ENCODE assay signal across 8 cellular contexts in the genomic region with DNA sequence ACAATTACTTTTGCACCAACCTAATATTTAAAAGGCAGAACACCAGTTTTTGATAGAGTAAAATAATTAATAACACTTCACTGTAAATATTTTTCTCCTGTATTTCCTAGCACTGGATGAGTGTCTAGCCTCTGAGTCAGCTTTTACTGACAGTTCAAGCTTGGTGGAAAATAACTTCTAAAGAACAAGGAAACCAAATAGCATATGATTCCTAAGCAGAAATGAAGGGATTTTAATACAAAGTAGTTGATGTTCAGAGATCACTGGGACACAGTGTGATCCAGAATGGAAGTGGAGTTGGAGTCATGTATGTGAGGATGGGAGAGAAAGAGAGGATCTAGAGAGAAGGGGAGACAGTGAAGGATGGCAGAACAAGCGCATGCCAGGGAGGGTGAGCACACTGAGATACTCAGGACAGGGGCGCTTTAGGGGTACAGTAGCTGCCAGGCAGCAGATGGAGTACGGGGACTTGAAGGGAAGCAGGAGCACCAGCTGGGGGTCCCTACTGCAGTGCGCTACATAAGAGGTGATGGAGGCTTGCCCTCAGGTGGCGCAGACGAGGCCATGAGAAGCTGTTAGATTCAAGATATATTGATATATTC.
DNase-seq lines count a peak whose midpoint lies in the region; ATAC-seq, FAIRE-seq and TF ChIP-seq lines count a peak whose summit lies in the region.

No MANE protein-coding gene starts in this region.

- H3K36me3 ChIP-seq in RWPE2 (ENCODE audit: low read depth): no peaks in the 10 kb centered on the region

- ATAC-seq in GM21737 (IDR thresholded peaks at IDR 0.05; ENCODE audit: unreplicated experiment) (peak; percentile 22), RWPE2 (ENCODE audit: low read depth) (no peak)

- TF ChIP-seq POLR2A in GM12892 (IDR thresholded peaks at IDR 0.05; ENCODE audit: low read depth, low read length): no peak

- H3K27ac ChIP-seq in RWPE2 (ENCODE audit: poor library complexity, severe bottlenecking): peak overlapping the region; percentile 30

- H3K4me1 ChIP-seq in RWPE2 (ENCODE audit: insufficient read depth, poor library complexity, severe bottlenecking): peaks cover 16% of the 10 kb centered on the region

- H3K27me3 ChIP-seq in RWPE2 (ENCODE audit: insufficient read depth, poor library complexity, severe bottlenecking): no peaks in the 10 kb centered on the region

- no peak for TF ChIP-seq CTCF in RWPE2 (IDR thresholded peaks at IDR 0.05; ENCODE audit: poor library complexity, severe bottlenecking)

- H3K9me3 ChIP-seq in RWPE2 (ENCODE audit: severe bottlenecking): no peaks in the 10 kb centered on the region

- H3K4me3 ChIP-seq in RWPE2 (ENCODE audit: severe bottlenecking): no peak overlapping the region

- DNase-seq in GM03348 (ENCODE audit: low spot score) (peak; percentile 54), RWPE2 (ENCODE audit: low spot score) (no peak), kidney tubule cell (ENCODE audit: low spot score) (peak; percentile 74), NCI-H82 (lab: John Stamatoyannopoulos, UW) (no peak), epidermal melanocyte (ENCODE audit: insufficient read length, low spot score) (no peak), T1000 (lab: John Stamatoyannopoulos, UW) (no peak), GM12892 (ENCODE audit: insufficient read length) (no peak)

- no peak for FAIRE-seq in GM12892 (lab: Jason Lieb, UNC)

Comparison
In these comparisons a context has a peak if more than half of its experiments do, and no peak if none do; other contexts are left out.
1. DNase-seq: peak in GM03348 (single experiment) and kidney tubule cell (single experiment); none in RWPE2 (single experiment), NCI-H82 (single experiment), epidermal melanocyte (single experiment), T1000 (single experiment) and GM12892 (single experiment).